12 cellular contexts compared by ENCODE assay signal in genomic region chr17:9273334-9274118, GRCh38.
DNase-seq lines count a peak whose midpoint lies in the region; ATAC-seq and TF ChIP-seq lines count a peak whose summit lies in the region.
"Had no signal": no experiment of that assay in that cellular context is flagged by ENCODE, and none has a peak within 500 bp of the region (broad histone marks: within the 10 kb centered on the region; RNA-seq: fewer than 3 reads in every experiment).

No MANE protein-coding gene starts in this region.

- H3K9ac ChIP-seq in rectal smooth muscle tissue (ENCODE audit: low read length) = no peak overlapping the region
- H3K9ac ChIP-seq: BLaER1 had no signal

- H3K27me3 Mint-ChIP-seq in natural killer cell treated with Interleukin-12 subunit alpha and Interleukin-12 subunit beta and Interleukin-15 and Interleukin-18, amount 100 ng/mL, for 72 hours = no peaks in the 10 kb centered on the region
- H3K27me3 Mint-ChIP-seq in natural killer cell (ENCODE audit: low read depth in 2 of 2) = no peaks in the 10 kb centered on the region
- H3K27me3 Mint-ChIP-seq in effector memory CD8-positive, alpha-beta T cell = no peaks in the 10 kb centered on the region
- H3K27me3 Mint-ChIP-seq: central memory CD8-positive, alpha-beta T cell had no signal

- H3K4me1 ChIP-seq in rectal smooth muscle tissue (ENCODE audit: control insufficient read depth, insufficient read depth, low read length) = peaks cover 3% of the 10 kb centered on the region
- H3K4me1 ChIP-seq: BLaER1 had no signal

- intact Hi-C loops in natural killer cell (cut with micrococcal nuclease) = no loop called here

- DNase-seq in natural killer cell treated with Interleukin-12 subunit alpha and Interleukin-12 subunit beta and Interleukin-15 and Interleukin-18, amount 100 ng/mL, for 72 hours (ENCODE audit: low spot score) = no peak
- no peak for DNase-seq in natural killer cell
- peak; percentile 80 for DNase-seq in fibroblast of gingiva (ENCODE audit: low read depth)
- no peak for DNase-seq in effector memory CD8-positive, alpha-beta T cell
- DNase-seq in RKO (ENCODE audit: low spot score) = no peak
- DNase-seq: EL had no signal

- peak overlapping the region; percentile 19 for H3K27ac ChIP-seq in rectal smooth muscle tissue (ENCODE audit: low read depth, low read length)
- H3K27ac ChIP-seq: BLaER1, neutrophil had no signal

- peaks cover 6 to 10% of the 10 kb centered on the region in 2 donors for H3K4me1 Mint-ChIP-seq in natural killer cell treated with Interleukin-12 subunit alpha and Interleukin-12 subunit beta and Interleukin-15 and Interleukin-18, amount 100 ng/mL, for 72 hours (ENCODE audit: low read depth in 2 of 2)
- H3K4me1 Mint-ChIP-seq in natural killer cell = peaks cover 11 to 22% of the 10 kb centered on the region in 2 donors
- H3K4me1 Mint-ChIP-seq in effector memory CD8-positive, alpha-beta T cell (ENCODE audit: low read depth in 2 of 2) = peaks cover 0 to 7% of the 10 kb centered on the region in 2 donors

- H3K4me3 ChIP-seq in rectal smooth muscle tissue (ENCODE audit: low read length) = no peak overlapping the region
- H3K4me3 ChIP-seq: BLaER1 had no signal

- H3K36me3 ChIP-seq in rectal smooth muscle tissue (ENCODE audit: control insufficient read depth, insufficient read depth, low read length) = no peaks in the 10 kb centered on the region
- H3K36me3 ChIP-seq: BLaER1, neutrophil had no signal

- no peak overlapping the region for H3K4me3 Mint-ChIP-seq in natural killer cell treated with Interleukin-12 subunit alpha and Interleukin-12 subunit beta and Interleukin-15 and Interleukin-18, amount 100 ng/mL, for 72 hours
- H3K4me3 Mint-ChIP-seq in natural killer cell = no peak overlapping the region
- no peak overlapping the region for H3K4me3 Mint-ChIP-seq in effector memory CD8-positive, alpha-beta T cell
- H3K4me3 Mint-ChIP-seq: central memory CD8-positive, alpha-beta T cell had no signal

- peak overlapping the region; percentile 32 to 53 for H3K27ac Mint-ChIP-seq in natural killer cell treated with Interleukin-12 subunit alpha and Interleukin-12 subunit beta and Interleukin-15 and Interleukin-18, amount 100 ng/mL, for 72 hours
- H3K27ac Mint-ChIP-seq in natural killer cell = no peak overlapping the region
- no peak overlapping the region for H3K27ac Mint-ChIP-seq in effector memory CD8-positive, alpha-beta T cell

- peak in 1 of 2 donors; percentile 75 for ATAC-seq in natural killer cell treated with Interleukin-12 subunit alpha and Interleukin-12 subunit beta and Interleukin-15 and Interleukin-18, amount 100 ng/mL, for 72 hours
- no peak for ATAC-seq in natural killer cell
- no peak for ATAC-seq in GM19023 (IDR thresholded peaks at IDR 0.05; ENCODE audit: unreplicated experiment)
- ATAC-seq in effector memory CD8-positive, alpha-beta T cell (replicated peaks) = no peak
- no peak for ATAC-seq in HG02642 (IDR thresholded peaks at IDR 0.05; ENCODE audit: poor library complexity, unreplicated experiment)

- no peak for TF ChIP-seq CTCF in natural killer cell (IDR thresholded peaks at IDR 0.05)

- no peaks in the 10 kb centered on the region for H3K9me3 Mint-ChIP-seq in natural killer cell treated with Interleukin-12 subunit alpha and Interleukin-12 subunit beta and Interleukin-15 and Interleukin-18, amount 100 ng/mL, for 72 hours
- no peaks in the 10 kb centered on the region for H3K9me3 Mint-ChIP-seq in natural killer cell
- H3K9me3 Mint-ChIP-seq in effector memory CD8-positive, alpha-beta T cell = no peaks in the 10 kb centered on the region
- H3K9me3 Mint-ChIP-seq: central memory CD8-positive, alpha-beta T cell had no signal

- H3K36me3 Mint-ChIP-seq in natural killer cell treated with Interleukin-12 subunit alpha and Interleukin-12 subunit beta and Interleukin-15 and Interleukin-18, amount 100 ng/mL, for 72 hours = no peaks in the 10 kb centered on the region
- no peaks in the 10 kb centered on the region for H3K36me3 Mint-ChIP-seq in natural killer cell
- peaks cover 5% of the 10 kb centered on the region for H3K36me3 Mint-ChIP-seq in effector memory CD8-positive, alpha-beta T cell (ENCODE audit: insufficient read depth)

- no peaks in the 10 kb centered on the region for H3K27me3 ChIP-seq in rectal smooth muscle tissue (ENCODE audit: control insufficient read depth, insufficient read depth, low read length)
- H3K27me3 ChIP-seq: BLaER1, neutrophil had no signal

Comparison
In these comparisons a context has a peak if more than half of its experiments do, and no peak if none do; other contexts are left out.
1. H3K27ac Mint-ChIP-seq: peak in natural killer cell treated with Interleukin-12 subunit alpha and Interleukin-12 subunit beta and Interleukin-15 and Interleukin-18, amount 100 ng/mL, for 72 hours (2 of 2); none in natural killer cell (0 of 2) and effector memory CD8-positive, alpha-beta T cell (0 of 2).